Comparison of ENCODE assay signal across 29 cellular contexts in genomic region chr9:20418485-20418884, GRCh38.
"Had no signal": no experiment of that assay in that cellular context is flagged by ENCODE, and none has a peak within 500 bp of the region (broad histone marks: within the 10 kb centered on the region; RNA-seq: fewer than 3 reads in every experiment).

No MANE protein-coding gene starts in this region.

- H3K4me3 ChIP-seq: Peyer's patch, SJSA1 had no signal

- H3K27ac ChIP-seq: Peyer's patch, SJSA1 had no signal

- H3K36me3 ChIP-seq: Peyer's patch, SJSA1 had no signal

- H3K9me2 ChIP-seq: SK-N-SH had no signal

- H3K27me3 ChIP-seq: Peyer's patch, SJSA1 had no signal

- H3K4me1 ChIP-seq: Peyer's patch, SJSA1 had no signal

- H3K9me3 ChIP-seq: Peyer's patch, SJSA1, SK-N-SH had no signal

- H3K9ac ChIP-seq: SK-N-SH had no signal

- DNase-seq: Karpas-422, KG1, NCI-H1048, NCI-H1092 treated with DMSO at 0.1 percent for 48 hours, NCI-H1105 treated with DMSO at 0.1 percent for 48 hours, NCI-H1417, NCI-H1436, NCI-H146, NCI-H1694, NCI-H187, NCI-H1930, NCI-H2029 treated with DMSO at 0.1 percent for 48 hours, NCI-H2081 treated with DMSO at 0.1 percent for 48 hours, NCI-H2107, NCI-H2171, NCI-H226, NCI-H446 treated with DMSO at 0.1 percent for 48 hours, NCI-H510A, NCI-H524, NCI-H69, NCI-H748 treated with DMSO at 0.1 percent for 48 hours, NCI-H82, Peyer's patch, Right ventricle myocardium superior, RPMI8226, SHP77 treated with DMSO at 0.1 percent for 48 hours, SK-N-SH, SW 1271 had no signal

- H3K4me2 ChIP-seq: SK-N-SH had no signal
